15 cellular contexts compared by ENCODE assay signal in genomic region chr1:198677027-198677426, GRCh38. TPM values are rescaled to one million over a fixed set of nuclear protein-coding genes. Genes with fewer than 3 reads are reported as not detected.
DNase-seq lines count a peak whose midpoint lies in the region; ATAC-seq, FAIRE-seq and TF ChIP-seq lines count a peak whose summit lies in the region.
"Had no signal": no experiment of that assay in that cellular context is flagged by ENCODE, and none has a peak within 500 bp of the region (broad histone marks: within the 10 kb centered on the region; RNA-seq: fewer than 3 reads in every experiment).

No MANE protein-coding gene starts in this region.

- no peak for TF ChIP-seq CTCF in CD4-positive, alpha-beta T cell (IDR thresholded peaks at IDR 0.05)
- no peak for TF ChIP-seq CTCF in osteocyte (IDR thresholded peaks at IDR 0.05)

- H3K36me3 Mint-ChIP-seq in CD4-positive, alpha-beta T cell (ENCODE audit: low read depth): peaks cover 81% of the 10 kb centered on the region
- H3K36me3 Mint-ChIP-seq in T-helper 17 cell (ENCODE audit: low read depth): no peaks in the 10 kb centered on the region
- H3K36me3 Mint-ChIP-seq in osteocyte (ENCODE audit: unreplicated experiment): no peaks in the 10 kb centered on the region

- H3K4me3 Mint-ChIP-seq in CD4-positive, alpha-beta T cell: peak overlapping the region; percentile 81
- peak overlapping the region; percentile 77 for H3K4me3 Mint-ChIP-seq in T-helper 17 cell
- no peak overlapping the region for H3K4me3 Mint-ChIP-seq in osteocyte (ENCODE audit: unreplicated experiment)

- intact Hi-C loops in CD4-positive, alpha-beta T cell (cut with DNase I, micrococcal nuclease): loop anchor here in 1 of 2 experiments (5.0 kb wide), 1 partner anchor 50 kb away; no protein-coding TSS in a partner anchor

- no peaks in the 10 kb centered on the region for H3K9me3 ChIP-seq in CD4-positive, alpha-beta T cell (ENCODE audit: control insufficient read depth, low read length)
- no peaks in the 10 kb centered on the region for H3K9me3 ChIP-seq in T-helper 17 cell (ENCODE audit: control insufficient read depth, low read length, poor library complexity, severe bottlenecking)
- H3K9me3 ChIP-seq: ascending aorta, gastroesophageal sphincter, sigmoid colon had no signal

- peak overlapping the region; percentile 100 for H3K27ac Mint-ChIP-seq in CD4-positive, alpha-beta T cell
- H3K27ac Mint-ChIP-seq in T-helper 17 cell: peak overlapping the region; percentile 98
- H3K27ac Mint-ChIP-seq in osteocyte (ENCODE audit: unreplicated experiment): no peak overlapping the region

- no peaks in the 10 kb centered on the region for H3K27me3 Mint-ChIP-seq in CD4-positive, alpha-beta T cell
- no peaks in the 10 kb centered on the region for H3K27me3 Mint-ChIP-seq in T-helper 17 cell
- H3K27me3 Mint-ChIP-seq in osteocyte (ENCODE audit: unreplicated experiment): no peaks in the 10 kb centered on the region

- peak overlapping the region; percentile 89 for H3K27ac ChIP-seq in CD4-positive, alpha-beta T cell (ENCODE audit: low read depth, low read length)
- H3K27ac ChIP-seq: ascending aorta, C4-2B, gastroesophageal sphincter, sigmoid colon had no signal

- no peak for TF ChIP-seq POLR2A in GM12892 (IDR thresholded peaks at IDR 0.05; ENCODE audit: low read depth, low read length)

- no peaks in the 10 kb centered on the region for H3K9me3 Mint-ChIP-seq in CD4-positive, alpha-beta T cell
- H3K9me3 Mint-ChIP-seq in osteocyte (ENCODE audit: unreplicated experiment): no peaks in the 10 kb centered on the region

- no peaks in the 10 kb centered on the region for H3K27me3 ChIP-seq in CD4-positive, alpha-beta T cell (ENCODE audit: control insufficient read depth, insufficient read depth, low read length)
- H3K27me3 ChIP-seq: ascending aorta, gastroesophageal sphincter, sigmoid colon had no signal

- POLR2A ChIA-PET in CD4-positive, alpha-beta T cell (lab: Charles Lee): interaction anchor here (1.1 to 20.3 kb wide), 4 partner anchors 18 to 56 kb away, joined by 5 to 317 read pairs (median 180); partner anchors contain the start of gene PTPRC

- CTCF ChIA-PET in CD4-positive, alpha-beta T cell (lab: Charles Lee): interaction anchor here (0.9 to 1.5 kb wide), 2 partner anchors 16 to 18 kb away, joined by 3 to 4 read pairs; no protein-coding TSS in a partner anchor

- peak; percentile 38 for FAIRE-seq in GM12892 (lab: Jason Lieb, UNC)

- DNase-seq in CD4-positive, alpha-beta T cell: no peak
- DNase-seq in GM12892 (ENCODE audit: insufficient read length) (no peak), T-helper 17 cell (no peak), kidney glomerular epithelial cell (lab: John Stamatoyannopoulos, UW) (peak; percentile 28), osteocyte (ENCODE audit: extremely low spot score, unreplicated experiment) (no peak), hepatic stellate cell (ENCODE audit: low spot score) (no peak)
- DNase-seq: activated CD8-positive, alpha-beta memory T cell treated with anti-CD3 and anti-CD28 coated beads for 24 hours; IMR-90; NCI-H187; sigmoid colon had no signal

- no peak for ATAC-seq in CD4-positive, alpha-beta T cell (ENCODE audit: poor library complexity)
- no peak for ATAC-seq in T-helper 17 cell
- ATAC-seq in HG03354 (IDR thresholded peaks at IDR 0.05; ENCODE audit: poor library complexity, severe bottlenecking, unreplicated experiment): no peak
- no peak for ATAC-seq in HG02623 (IDR thresholded peaks at IDR 0.05; ENCODE audit: unreplicated experiment)
- ATAC-seq: gastroesophageal sphincter had no signal

- H3K4me1 Mint-ChIP-seq in CD4-positive, alpha-beta T cell (ENCODE audit: low read depth): peaks cover 87% of the 10 kb centered on the region
- H3K4me1 Mint-ChIP-seq in T-helper 17 cell (peaks cover 57% of the 10 kb centered on the region), osteocyte (ENCODE audit: unreplicated experiment) (peaks cover 19% of the 10 kb centered on the region)

RNA-seq across cellular contexts. Expression of gene PTPRC, which starts 38.2 kb away (rescaled TPM):
- total RNA-seq in CD4-positive, alpha-beta T cell: 100 to 1,000 TPM; 661 to 698 TPM
- polyA plus RNA-seq in GM12892 (2012; ENCODE audit: missing spikeins): 102 TPM
- 100 to 1,000 TPM; 697 to 813 TPM for total RNA-seq in T-helper 17 cell
- total RNA-seq in osteocyte: not detected in 2 replicates
- total RNA-seq: IMR-90 had no signal
- polyA plus RNA-seq: IMR-90 had no signal

Comparison
In these comparisons a context has a peak if more than half of its experiments do, and no peak if none do; other contexts are left out.
1. RNA of gene PTPRC, which starts 38.2 kb away (total RNA-seq): 697 to 813 TPM in T-helper 17 cell and 661 to 698 TPM in CD4-positive, alpha-beta T cell; not detected in osteocyte; every median in the first group is over 100 times any median in the second.